30 cellular contexts compared by ENCODE assay signal in genomic region chr22:44625421-44625760, GRCh38.
"Had no signal": no experiment of that assay in that cellular context is flagged by ENCODE, and none has a peak within 500 bp of the region (broad histone marks: within the 10 kb centered on the region; RNA-seq: fewer than 3 reads in every experiment).

No MANE protein-coding gene starts in this region.

- H3K27ac ChIP-seq: coronary artery, esophagus squamous epithelium, heart right ventricle, left lung, neural progenitor cell, ovary, thoracic aorta, transverse colon, upper lobe of right lung, vagina had no signal

- H3K9me3 Mint-ChIP-seq: mesothelial cell of epicardium; naive B cell; natural killer cell treated with Interleukin-12 subunit alpha and Interleukin-12 subunit beta and Interleukin-15 and Interleukin-18, amount 100 ng/mL, for 72 hours; neural progenitor cell; stimulated activated memory B cell treated with anti-CD40 and anti-IgM and Interleukin-4, amounts not matched to agents 10 μg/mL and 1 μg/mL and 100 μg/mL, for 72 hours had no signal

- H3K4me3 Mint-ChIP-seq: mesothelial cell of epicardium; naive B cell; natural killer cell treated with Interleukin-12 subunit alpha and Interleukin-12 subunit beta and Interleukin-15 and Interleukin-18, amount 100 ng/mL, for 72 hours; neural progenitor cell; stimulated activated memory B cell treated with anti-CD40 and anti-IgM and Interleukin-4, amounts not matched to agents 10 μg/mL and 1 μg/mL and 100 μg/mL, for 72 hours had no signal

- H3K27ac Mint-ChIP-seq: mesothelial cell of epicardium; natural killer cell treated with Interleukin-12 subunit alpha and Interleukin-12 subunit beta and Interleukin-15 and Interleukin-18, amount 100 ng/mL, for 72 hours; neural progenitor cell; stimulated activated memory B cell treated with anti-CD40 and anti-IgM and Interleukin-4, amounts not matched to agents 10 μg/mL and 1 μg/mL and 100 μg/mL, for 72 hours had no signal

- H3K4me1 Mint-ChIP-seq: naive B cell; stimulated activated memory B cell treated with anti-CD40 and anti-IgM and Interleukin-4, amounts not matched to agents 10 μg/mL and 1 μg/mL and 100 μg/mL, for 72 hours had no signal

- H3K36me3 Mint-ChIP-seq: mesothelial cell of epicardium; naive B cell; natural killer cell treated with Interleukin-12 subunit alpha and Interleukin-12 subunit beta and Interleukin-15 and Interleukin-18, amount 100 ng/mL, for 72 hours; neural progenitor cell; stimulated activated memory B cell treated with anti-CD40 and anti-IgM and Interleukin-4, amounts not matched to agents 10 μg/mL and 1 μg/mL and 100 μg/mL, for 72 hours had no signal

- H3K9me3 ChIP-seq: esophagus squamous epithelium, heart right ventricle, left lung, mucosa of descending colon, ovary, thoracic aorta, transverse colon, upper lobe of right lung, vagina had no signal

- H3K4me2 ChIP-seq: neural progenitor cell had no signal

- H3K27me3 ChIP-seq: ovary, vagina had no signal

- H3K4me3 ChIP-seq: coronary artery, esophagus squamous epithelium, heart right ventricle, left lung, mucosa of descending colon, neural progenitor cell, ovary, thoracic aorta, transverse colon, upper lobe of right lung, vagina had no signal

- H2AFZ ChIP-seq: neural progenitor cell had no signal

- H3K36me3 ChIP-seq: esophagus squamous epithelium, heart right ventricle, left lung, neural progenitor cell, ovary, thoracic aorta, transverse colon, upper lobe of right lung, vagina had no signal

- H3K4me1 ChIP-seq: upper lobe of right lung, vagina had no signal

- H3K9ac ChIP-seq: neural progenitor cell had no signal

- DNase-seq: dermis blood vessel endothelial cell; effector memory CD4-positive, alpha-beta T cell; erythroblast; esophagus squamous epithelium; foreskin melanocyte; glutamatergic neuron; heart right ventricle; hippocampal formation; left cardiac atrium; mesenchymal stem cell; mucosa of descending colon; naive B cell; retina; small intestine; stimulated activated CD4-positive, alpha-beta T cell treated with anti-CD3 and anti-CD28 coated beads, Interleukin-2, amount 100 ng/mL, for 24 hours; stimulated activated CD4-positive, alpha-beta T cell treated with anti-CD3 and anti-CD28 coated beads, Interleukin-4, amount 100 ng/mL, for 24 hours; stimulated activated naive CD8-positive, alpha-beta T cell treated with anti-CD3 and anti-CD28 coated beads, Interleukin-15, Interleukin-2, amounts not matched to agents 100 U/mL and 50 U/mL, for 24 hours; transverse colon; upper lobe of right lung had no signal

- FAIRE-seq: endometrium, islet of Langerhans, small intestine had no signal
